1 cellular context compared by ENCODE assay signal in genomic region chr19:34359140-34359953, GRCh38.
A peak's percentile ranks its signal among the peaks of the same experiment; 100 is the strongest.
TF ChIP-seq lines count a peak whose summit lies in the region.

No MANE protein-coding gene starts in this region.

TF ChIP-seq in A549, 52 proteins besides CTCF, POLR2A, EP300 and RAD21 (continued from another document):
- TF ChIP-seq REST (IDR thresholded peaks at IDR 0.05), result no peak
- no peak for TF ChIP-seq HMGXB4 (CRISPR knock-in tag; IDR thresholded peaks at IDR 0.05; ENCODE audit: borderline replicate concordance)
- peak; percentile 3; the same call in 1 of the 2 replicates for TF ChIP-seq RFX5 (IDR thresholded peaks at IDR 0.05)
- TF ChIP-seq ZC3H11A (IDR thresholded peaks at IDR 0.05), result no peak
- peak; percentile 95 for TF ChIP-seq HOXB13 (CRISPR knock-in tag; IDR thresholded peaks at IDR 0.05; ENCODE audit: low read depth)
- TF ChIP-seq JUN (IDR thresholded peaks at IDR 0.05), result peak; percentile 64 to 84; a peak in 4 of 5 replicates
- TF ChIP-seq FOXS1 (CRISPR knock-in tag; IDR thresholded peaks at IDR 0.05), result no peak; the same call in 1 of the 2 replicates
- TF ChIP-seq SREBF2 (IDR thresholded peaks at IDR 0.05), result no peak
- no peak; the same call in 1 of the 2 replicates for TF ChIP-seq ZNF302 (CRISPR knock-in tag; IDR thresholded peaks at IDR 0.05)
- TF ChIP-seq RCOR1 (IDR thresholded peaks at IDR 0.05; ENCODE audit: low read depth, low read length), result no peak
- TF ChIP-seq SMC3 (IDR thresholded peaks at IDR 0.05), result no peak; the same call in 2 of the 3 replicates
- TF ChIP-seq ZFP36 (IDR thresholded peaks at IDR 0.05; ENCODE audit: borderline replicate concordance, partially characterized antibody), result no peak
- no peak for TF ChIP-seq FOSB (CRISPR knock-in tag; IDR thresholded peaks at IDR 0.05)
- TF ChIP-seq NFE2L2 (conservative IDR thresholded peaks at IDR 0.05; ENCODE audit: low read length), result peak; percentile 99
- no peak for TF ChIP-seq HEYL (CRISPR knock-in tag; IDR thresholded peaks at IDR 0.05)
- TF ChIP-seq PBX3 (IDR thresholded peaks at IDR 0.05), result 0 out of 2 replicates have a peak, but pooled peaks have one; percentile 58
- TF ChIP-seq E2F6 (IDR thresholded peaks at IDR 0.05; ENCODE audit: borderline replicate concordance, low read depth), result peak; percentile 82; the same call in 1 of the 2 replicates
- peak; percentile 92 for TF ChIP-seq MYC (IDR thresholded peaks at IDR 0.05; ENCODE audit: borderline replicate concordance, low read length)
- no peak for TF ChIP-seq ESRRA (IDR thresholded peaks at IDR 0.05; ENCODE audit: borderline replicate concordance, low read length)
- peak; percentile 70; the same call in 1 of the 2 replicates for TF ChIP-seq ATOH8 (CRISPR knock-in tag; IDR thresholded peaks at IDR 0.05; ENCODE audit: low read depth)
- TF ChIP-seq MAX (IDR thresholded peaks at IDR 0.05), result peak; percentile 98
- no peak for TF ChIP-seq CHD4 (IDR thresholded peaks at IDR 0.05; ENCODE audit: borderline replicate concordance)
- TF ChIP-seq USF2 (IDR thresholded peaks at IDR 0.05), result peak; percentile 81
- no peak for TF ChIP-seq EHMT2 (IDR thresholded peaks at IDR 0.05; ENCODE audit: low read depth)
- no peak for TF ChIP-seq POLR2AphosphoS2 (conservative IDR thresholded peaks at IDR 0.05; ENCODE audit: low read length)
- TF ChIP-seq RNF2 (IDR thresholded peaks at IDR 0.05; ENCODE audit: borderline replicate concordance, low read depth), result no peak
- no peak for TF ChIP-seq TFCP2L1 (CRISPR knock-in tag; IDR thresholded peaks at IDR 0.05)
- peak; percentile 77 for TF ChIP-seq KDM1A (IDR thresholded peaks at IDR 0.05; ENCODE audit: low read depth)
- no peak for TF ChIP-seq HDAC2 (IDR thresholded peaks at IDR 0.05)
- no peak for TF ChIP-seq KDM5A (IDR thresholded peaks at IDR 0.05)
